Comparison of ENCODE assay signal across 13 cellular contexts in genomic region chr13:113741101-113741731, GRCh38. TPM values are rescaled to one million over a fixed set of nuclear protein-coding genes. Genes with fewer than 3 reads are reported as not detected.
DNase-seq lines count a peak whose midpoint lies in the region; ATAC-seq and TF ChIP-seq lines count a peak whose summit lies in the region.
"Had no signal": no experiment of that assay in that cellular context is flagged by ENCODE, and none has a peak within 500 bp of the region (broad histone marks: within the 10 kb centered on the region; RNA-seq: fewer than 3 reads in every experiment).

No MANE protein-coding gene starts in this region.

- H3K4me1 Mint-ChIP-seq in T-helper 2 cell treated with Interferon-gamma antibody and Interleukin-4, amounts not matched to agents 5 μg/mL and 100 μg/mL, for 36 hours (ENCODE audit: low read depth): peaks cover 17% of the 10 kb centered on the region
- peaks cover 17 to 18% of the 10 kb centered on the region in 2 donors for H3K4me1 Mint-ChIP-seq in immature natural killer cell
- H3K4me1 Mint-ChIP-seq in Calu3 (ENCODE audit: low read depth, unreplicated experiment): no peaks in the 10 kb centered on the region

- no peak for ATAC-seq in HG02610 (IDR thresholded peaks at IDR 0.05; ENCODE audit: unreplicated experiment)

- H3K36me3 ChIP-seq in Karpas-422 (ENCODE audit: insufficient read depth, low read length) (no peaks in the 10 kb centered on the region), osteoblast (ENCODE audit: insufficient read depth, low read length) (no peaks in the 10 kb centered on the region)
- H3K36me3 ChIP-seq: thoracic aorta had no signal

- H3K4me2 ChIP-seq in Karpas-422 (ENCODE audit: low read depth, low read length, poor library complexity, severe bottlenecking): peak overlapping the region; percentile 19
- no peak overlapping the region for H3K4me2 ChIP-seq in osteoblast (ENCODE audit: insufficient read depth, low read length)

- no peaks in the 10 kb centered on the region for H3K27me3 ChIP-seq in Karpas-422 (ENCODE audit: low read length)
- peaks cover 22% of the 10 kb centered on the region for H3K27me3 ChIP-seq in osteoblast (ENCODE audit: insufficient read depth, low read length)

- H3K4me3 Mint-ChIP-seq in T-helper 2 cell treated with Interferon-gamma antibody and Interleukin-4, amounts not matched to agents 5 μg/mL and 100 μg/mL, for 36 hours: peak overlapping the region; percentile 68
- H3K4me3 Mint-ChIP-seq in immature natural killer cell: peak overlapping the region in 4 of 5 donors; percentile 8 to 58 (median 34)
- H3K4me3 Mint-ChIP-seq in Calu3 (ENCODE audit: low read depth, unreplicated experiment): no peak overlapping the region
- H3K4me3 Mint-ChIP-seq: memory B cell had no signal

- DNase-seq in NCI-H1092 treated with DMSO at 0.1 percent for 48 hours (lab: John Stamatoyannopoulos, UW) (peak; percentile 21), NCI-H1092 (lab: John Stamatoyannopoulos, UW) (no peak), Karpas-422 (no peak), immature natural killer cell (no peak), osteoblast (ENCODE audit: insufficient read length, low spot score, missing footprints) (no peak), Calu3 (no peak)
- no peak for DNase-seq in T-helper 2 cell treated with Interferon-gamma antibody and Interleukin-4, amounts not matched to agents 5 μg/mL and 100 μg/mL, for 36 hours (ENCODE audit: low spot score)
- DNase-seq: COR-L47, cortex of kidney had no signal

- no TSS peak for BruUV-seq in Calu3 (replicated peaks; lab: Mats Ljungman, UMichigan)

- H3K9me3 ChIP-seq in Karpas-422 (ENCODE audit: low read length) (no peaks in the 10 kb centered on the region), osteoblast (ENCODE audit: low read depth, low read length) (no peaks in the 10 kb centered on the region)
- H3K9me3 ChIP-seq: thoracic aorta had no signal

- H4K20me1 ChIP-seq in Karpas-422 (ENCODE audit: insufficient read depth, low read depth, low read length): no peaks in the 10 kb centered on the region; the same call in 1 of the 2 replicates
- no peaks in the 10 kb centered on the region for H4K20me1 ChIP-seq in osteoblast (ENCODE audit: insufficient read depth, low read length)

- TF ChIP-seq CTCF in osteoblast (IDR thresholded peaks at IDR 0.05; ENCODE audit: extremely low read depth, low read depth, low read length) (no peak), Calu3 (IDR thresholded peaks at IDR 0.05; ENCODE audit: unreplicated experiment) (no peak)

- CTCF ChIA-PET in Calu3 (lab: Charles Lee): no interaction called here

- H3K79me2 ChIP-seq in Karpas-422 (ENCODE audit: low read length) (no peaks in the 10 kb centered on the region), osteoblast (ENCODE audit: insufficient read depth, low read length) (no peaks in the 10 kb centered on the region)

- no peaks in the 10 kb centered on the region for H3K36me3 Mint-ChIP-seq in T-helper 2 cell treated with Interferon-gamma antibody and Interleukin-4, amounts not matched to agents 5 μg/mL and 100 μg/mL, for 36 hours (ENCODE audit: low read depth)
- peaks cover 0 to 3% (median 0%) of the 10 kb centered on the region in 3 donors for H3K36me3 Mint-ChIP-seq in immature natural killer cell
- no peaks in the 10 kb centered on the region for H3K36me3 Mint-ChIP-seq in Calu3 (ENCODE audit: insufficient read depth, unreplicated experiment)

- H3K27ac Mint-ChIP-seq in T-helper 2 cell treated with Interferon-gamma antibody and Interleukin-4, amounts not matched to agents 5 μg/mL and 100 μg/mL, for 36 hours: no peak overlapping the region
- H3K27ac Mint-ChIP-seq in immature natural killer cell (peak overlapping the region in 1 of 6 donors; percentile 34), Calu3 (ENCODE audit: unreplicated experiment) (no peak overlapping the region)
- H3K27ac Mint-ChIP-seq: memory B cell had no signal

- no peaks in the 10 kb centered on the region for H3K9me2 ChIP-seq in Karpas-422 (replicated peaks; ENCODE audit: insufficient read depth, low read length)

- H3K27me3 Mint-ChIP-seq in T-helper 2 cell treated with Interferon-gamma antibody and Interleukin-4, amounts not matched to agents 5 μg/mL and 100 μg/mL, for 36 hours (ENCODE audit: low read depth): peaks cover 24% of the 10 kb centered on the region
- H3K27me3 Mint-ChIP-seq in immature natural killer cell (ENCODE audit: low read depth in 3 of 3): peaks cover 4 to 9% (median 6%) of the 10 kb centered on the region in 3 donors
- H3K27me3 Mint-ChIP-seq in Calu3 (ENCODE audit: unreplicated experiment): no peaks in the 10 kb centered on the region

- H3K4me1 ChIP-seq in Karpas-422 (ENCODE audit: low read length): peaks cover 13% of the 10 kb centered on the region
- H3K4me1 ChIP-seq in osteoblast (ENCODE audit: insufficient read depth, low read length): peaks cover 9% of the 10 kb centered on the region

- no peak overlapping the region for H3K9ac ChIP-seq in Karpas-422 (ENCODE audit: low read length)

- no peaks in the 10 kb centered on the region for H3K9me3 Mint-ChIP-seq in T-helper 2 cell treated with Interferon-gamma antibody and Interleukin-4, amounts not matched to agents 5 μg/mL and 100 μg/mL, for 36 hours
- H3K9me3 Mint-ChIP-seq in immature natural killer cell (no peaks in the 10 kb centered on the region), Calu3 (ENCODE audit: low read depth, unreplicated experiment) (no peaks in the 10 kb centered on the region)
- H3K9me3 Mint-ChIP-seq: memory B cell had no signal

- H3K4me3 ChIP-seq in Karpas-422 (ENCODE audit: low read length) (no peak overlapping the region), osteoblast (ENCODE audit: insufficient read depth, low read length) (no peak overlapping the region)
- H3K4me3 ChIP-seq: thoracic aorta had no signal

- intact Hi-C loops in Calu3 (cut with micrococcal nuclease; ENCODE audit: unreplicated experiment): no loop called here

- no peak overlapping the region for H3K27ac ChIP-seq in Karpas-422 (ENCODE audit: low read length)
- H3K27ac ChIP-seq in osteoblast (ENCODE audit: low read depth, low read length): no peak overlapping the region
- H3K27ac ChIP-seq: 22Rv1, thoracic aorta had no signal

- no peak overlapping the region for H2AFZ ChIP-seq in Karpas-422 (ENCODE audit: low read length)
- H2AFZ ChIP-seq in osteoblast (ENCODE audit: low read length): no peak overlapping the region

RNA-seq across cellular contexts. Expression of gene TMEM255B, which starts 17.8 kb away (rescaled TPM):
- 0.86 and 1.4 TPM in 2 replicates for total RNA-seq in Karpas-422 (2014; rRNA removed; shearing (Covaris generic); ENCODE audit: low replicate concordance)
- polyA plus RNA-seq in immature natural killer cell: not detected
- total RNA-seq in osteoblast (1.8 and 2.9 TPM in 2 replicates), Calu3 (2022) (not detected in 2 replicates)
